14 cellular contexts compared by ENCODE assay signal in the genomic region with DNA sequence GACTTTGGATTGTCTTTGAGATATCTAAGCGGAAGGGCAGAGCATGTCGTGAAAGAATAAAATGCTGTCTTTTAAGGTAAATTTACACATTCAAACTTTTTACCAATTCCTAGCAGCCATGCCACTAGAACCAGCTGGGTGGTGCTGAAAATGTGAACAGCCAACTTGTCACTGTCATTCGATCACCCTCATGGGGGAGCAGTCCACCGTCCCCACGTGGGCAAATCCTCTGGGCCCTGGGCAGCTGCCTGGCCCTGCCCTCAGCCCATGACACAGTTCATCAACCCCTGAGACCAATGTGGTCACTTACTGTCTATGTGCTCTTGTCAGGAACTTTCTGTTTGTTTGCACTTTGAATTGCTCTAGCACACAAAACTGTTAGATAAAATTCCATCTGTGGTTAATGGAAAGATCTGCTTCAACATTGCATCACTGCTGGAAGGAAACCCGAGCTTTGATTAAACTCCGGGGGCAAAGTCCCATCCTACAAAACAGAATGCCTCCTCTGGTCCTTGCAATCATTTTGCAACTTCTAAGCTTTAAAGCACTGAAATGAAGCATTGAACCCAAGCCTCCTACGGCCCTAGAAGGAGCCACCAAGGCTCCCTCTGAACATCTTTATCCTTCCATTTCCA. TPM values are rescaled to one million over a fixed set of nuclear protein-coding genes. Genes with fewer than 3 reads are reported as not detected.
DNase-seq lines count a peak whose midpoint lies in the region; ATAC-seq and TF ChIP-seq lines count a peak whose summit lies in the region.
"Had no signal": no experiment of that assay in that cellular context is flagged by ENCODE, and none has a peak within 500 bp of the region (broad histone marks: within the 10 kb centered on the region; RNA-seq: fewer than 3 reads in every experiment).

No MANE protein-coding gene starts in this region.

- H3K27me3 Mint-ChIP-seq in CD4-positive, alpha-beta T cell, result peaks cover 25% of the 10 kb centered on the region

- TF ChIP-seq CTCF in esophagus squamous epithelium (IDR thresholded peaks at IDR 0.05) (no peak), lower lobe of right lung (IDR thresholded peaks at IDR 0.05) (no peak), upper lobe of right lung (IDR thresholded peaks at IDR 0.05) (no peak)
- TF ChIP-seq CTCF in CD4-positive, alpha-beta T cell (IDR thresholded peaks at IDR 0.05), result no peak

- H3K4me1 ChIP-seq in esophagus squamous epithelium (peaks cover 0 to 30% (median 6%) of the 10 kb centered on the region in 3 donors), lower lobe of right lung (peaks cover 8% of the 10 kb centered on the region), upper lobe of right lung (no peaks in the 10 kb centered on the region)
- H3K4me1 ChIP-seq: parathyroid adenoma, SJSA1 had no signal

- no peaks in the 10 kb centered on the region for H3K4me1 Mint-ChIP-seq in CD4-positive, alpha-beta T cell (ENCODE audit: low read depth)

- ATAC-seq in lower lobe of right lung (peak; percentile 48 to 51), upper lobe of right lung (peak; percentile 38), HG03432 (IDR thresholded peaks at IDR 0.05; ENCODE audit: unreplicated experiment) (no peak)
- no peak for ATAC-seq in CD4-positive, alpha-beta T cell (ENCODE audit: poor library complexity)

- H3K27me3 ChIP-seq in esophagus squamous epithelium, result peaks cover 0 to 12% (median 0%) of the 10 kb centered on the region in 4 donors
- H3K27me3 ChIP-seq in lower lobe of right lung (ENCODE audit: low read depth), result no peaks in the 10 kb centered on the region
- no peaks in the 10 kb centered on the region for H3K27me3 ChIP-seq in upper lobe of right lung
- H3K27me3 ChIP-seq in CD4-positive, alpha-beta T cell (ENCODE audit: control insufficient read depth, insufficient read depth, low read length), result peaks cover 10% of the 10 kb centered on the region
- H3K27me3 ChIP-seq: SJSA1, upper lobe of left lung had no signal

- CTCF ChIA-PET in CD4-positive, alpha-beta T cell (lab: Charles Lee), result no interaction called here

- POLR2A ChIA-PET in CD4-positive, alpha-beta T cell (lab: Charles Lee), result no interaction called here

- H3K4me3 ChIP-seq in esophagus squamous epithelium (peak overlapping the region in 2 of 4 donors; percentile 3 to 5), lower lobe of right lung (no peak overlapping the region), upper lobe of right lung (no peak overlapping the region)
- H3K4me3 ChIP-seq: SJSA1, upper lobe of left lung had no signal

- peak; percentile 24 for DNase-seq in activated CD8-positive, alpha-beta memory T cell treated with anti-CD3 and anti-CD28 coated beads for 24 hours
- DNase-seq in activated CD8-positive, alpha-beta memory T cell treated with anti-CD3 and anti-CD28 coated beads, Interleukin-2, amount 50 U/mL, for 4 hours, result no peak
- DNase-seq in esophagus squamous epithelium (lab: John Stamatoyannopoulos, UW), result no peak
- DNase-seq in lower lobe of right lung, result no peak
- DNase-seq in upper lobe of right lung, result no peak
- no peak for DNase-seq in CD4-positive, alpha-beta T cell
- no peak for DNase-seq in cerebellar cortex (ENCODE audit: low spot score)
- DNase-seq: 8988T, NCI-H446, upper lobe of left lung had no signal

- intact Hi-C loops in esophagus squamous epithelium (cut with DNase I) (no loop called here), lower lobe of right lung (cut with DNase I) (no loop called here), upper lobe of right lung (cut with DNase I) (no loop called here)
- intact Hi-C loops in CD4-positive, alpha-beta T cell (cut with DNase I, micrococcal nuclease), result no loop called here

- H3K27ac Mint-ChIP-seq in CD4-positive, alpha-beta T cell, result no peak overlapping the region
- H3K27ac Mint-ChIP-seq: activated naive CD8-positive, alpha-beta T cell had no signal

- 56 to 67% methylated on average over 8 of the region's 8 CpGs for WGBS in esophagus squamous epithelium, 2 donors

- no peaks in the 10 kb centered on the region for H3K9me3 ChIP-seq in esophagus squamous epithelium
- H3K9me3 ChIP-seq in lower lobe of right lung, result no peaks in the 10 kb centered on the region
- no peaks in the 10 kb centered on the region for H3K9me3 ChIP-seq in upper lobe of right lung
- no peaks in the 10 kb centered on the region for H3K9me3 ChIP-seq in CD4-positive, alpha-beta T cell (ENCODE audit: control insufficient read depth, low read length)
- H3K9me3 ChIP-seq: SJSA1, upper lobe of left lung had no signal

- no peak for TF ChIP-seq POLR2A in esophagus squamous epithelium (IDR thresholded peaks at IDR 0.05)

- peak overlapping the region in 3 of 4 donors; percentile 1 to 75 (median 29) for H3K27ac ChIP-seq in esophagus squamous epithelium
- H3K27ac ChIP-seq in lower lobe of right lung, result no peak overlapping the region
- H3K27ac ChIP-seq in upper lobe of right lung, result peak overlapping the region; percentile 30
- H3K27ac ChIP-seq in CD4-positive, alpha-beta T cell (ENCODE audit: low read depth, low read length), result no peak overlapping the region
- H3K27ac ChIP-seq: parathyroid adenoma, SJSA1 had no signal

- no peak overlapping the region for H3K4me3 Mint-ChIP-seq in CD4-positive, alpha-beta T cell
- H3K4me3 Mint-ChIP-seq: activated naive CD8-positive, alpha-beta T cell had no signal

- no peaks in the 10 kb centered on the region for H3K36me3 Mint-ChIP-seq in CD4-positive, alpha-beta T cell (ENCODE audit: low read depth)
- H3K36me3 Mint-ChIP-seq: activated naive CD8-positive, alpha-beta T cell had no signal

- H3K36me3 ChIP-seq in esophagus squamous epithelium, result no peaks in the 10 kb centered on the region
- H3K36me3 ChIP-seq in lower lobe of right lung, result no peaks in the 10 kb centered on the region
- no peaks in the 10 kb centered on the region for H3K36me3 ChIP-seq in upper lobe of right lung
- H3K36me3 ChIP-seq: SJSA1, upper lobe of left lung had no signal

- no peaks in the 10 kb centered on the region for H3K9me3 Mint-ChIP-seq in CD4-positive, alpha-beta T cell

RNA-seq across cellular contexts. Expression of gene PCSK6, which starts 50.1 kb away (rescaled TPM):
- total RNA-seq in esophagus squamous epithelium (10 to 100 TPM in 1 of 4 donors, 1 to 10 TPM in 3; 5.1 to 13.8 (median 9.2) TPM), lower lobe of right lung (12.3 TPM), upper lobe of right lung (16.6 TPM)
- under 1 TPM in 1 of 2 experiments, not detected in 1; 0.28 TPM for total RNA-seq in CD4-positive, alpha-beta T cell

Comparison
In these comparisons a context has a peak if more than half of its experiments do, and no peak if none do; other contexts are left out.
1. H3K27ac ChIP-seq: peak in esophagus squamous epithelium (3 of 4) and upper lobe of right lung (single experiment); none in lower lobe of right lung (single experiment) and CD4-positive, alpha-beta T cell (single experiment).
2. ATAC-seq: peak in lower lobe of right lung (2 of 2) and upper lobe of right lung (single experiment); none in HG03432 (single experiment) and CD4-positive, alpha-beta T cell (single experiment).
3. RNA of gene PCSK6, which starts 50.1 kb away (total RNA-seq): 16.6 TPM in upper lobe of right lung (single experiment), 12.3 TPM in lower lobe of right lung (single experiment) and 5.1 to 13.8 TPM in esophagus squamous epithelium; 0.28 TPM in CD4-positive, alpha-beta T cell; every median in the first group is over 4 times any median in the second.